9 cellular contexts compared by ENCODE assay signal in the genomic region with DNA sequence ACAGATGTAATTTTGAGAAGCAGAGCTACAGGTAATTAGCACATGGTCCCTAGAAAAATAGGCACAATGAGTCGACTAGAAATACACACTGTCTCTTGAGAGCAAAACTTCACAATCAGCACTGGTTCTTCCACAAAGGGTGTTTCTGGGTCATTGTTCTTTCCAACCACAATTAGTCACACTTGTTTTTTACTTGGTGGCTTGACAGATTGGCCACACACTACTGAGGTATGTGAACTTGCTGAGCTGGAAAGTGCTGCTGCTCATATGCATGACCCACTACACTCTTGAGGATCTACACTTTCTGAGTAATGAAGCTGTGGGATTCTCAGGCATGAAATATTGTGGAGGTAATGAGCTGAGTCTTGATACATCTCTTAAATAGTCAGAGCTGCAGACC.
DNase-seq lines count a peak whose midpoint lies in the region; ATAC-seq and TF ChIP-seq lines count a peak whose summit lies in the region.
"Had no signal": no experiment of that assay in that cellular context is flagged by ENCODE, and none has a peak within 500 bp of the region (broad histone marks: within the 10 kb centered on the region; RNA-seq: fewer than 3 reads in every experiment).

No MANE protein-coding gene starts in this region.

- H3K27me3 ChIP-seq in AG04450 (ENCODE audit: control insufficient read depth, insufficient read depth, low read length) (no peaks in the 10 kb centered on the region), esophagus squamous epithelium (no peaks in the 10 kb centered on the region), Karpas-422 (ENCODE audit: low read length) (no peaks in the 10 kb centered on the region)

- intact Hi-C loops in esophagus squamous epithelium (cut with DNase I): no loop called here

- 0 out of 2 replicates have a peak, but pooled peaks cover 4% of the 10 kb centered on the region for H3K9me2 ChIP-seq in Karpas-422 (replicated peaks; ENCODE audit: insufficient read depth, low read length)

- POLR2A ChIA-PET in AG04450 (lab: Yijun Ruan, JAX): interaction anchor here (0.9 kb wide), 1 partner anchor 29 kb away, joined by 4 read pairs; no protein-coding TSS in a partner anchor

- H3K4me1 ChIP-seq in esophagus squamous epithelium (peaks cover 23 to 64% (median 32%) of the 10 kb centered on the region in 3 donors), Karpas-422 (ENCODE audit: low read length) (no peaks in the 10 kb centered on the region)

- no peak for DNase-seq in AG04450 (ENCODE audit: low read depth, low spot score)
- DNase-seq in LoVo (ENCODE audit: low spot score): peak; percentile 48
- no peak for DNase-seq in esophagus squamous epithelium (lab: John Stamatoyannopoulos, UW)
- no peak for DNase-seq in NCI-H1694 treated with DMSO at 0.1 percent for 48 hours (lab: John Stamatoyannopoulos, UW)
- no peak for DNase-seq in T-helper 9 cell
- DNase-seq in Karpas-422: no peak
- DNase-seq: stimulated activated CD4-positive, alpha-beta T cell treated with anti-CD3 and anti-CD28 coated beads, Interleukin-4, amount 100 ng/mL, for 4 hours had no signal

- WGBS in esophagus squamous epithelium, 2 donors: 9 to 13% methylated on average over 1 of the region's 1 CpG

- CTCF ChIA-PET in AG04450 (lab: Charles Lee): no interaction called here

- no peaks in the 10 kb centered on the region for H4K20me1 ChIP-seq in Karpas-422 (ENCODE audit: insufficient read depth, low read depth, low read length)

- no peak overlapping the region for H3K9ac ChIP-seq in Karpas-422 (ENCODE audit: low read length)

- H3K4me2 ChIP-seq in Karpas-422 (ENCODE audit: low read depth, low read length, poor library complexity, severe bottlenecking): no peak overlapping the region

- no peaks in the 10 kb centered on the region for H3K9me3 ChIP-seq in AG04450 (ENCODE audit: control insufficient read depth, insufficient read depth, low read length)
- H3K9me3 ChIP-seq in esophagus squamous epithelium: no peaks in the 10 kb centered on the region
- H3K9me3 ChIP-seq in Karpas-422 (ENCODE audit: low read length): no peaks in the 10 kb centered on the region

- no peak for TF ChIP-seq POLR2A in esophagus squamous epithelium (IDR thresholded peaks at IDR 0.05)

- ATAC-seq in GM19397 (IDR thresholded peaks at IDR 0.05; ENCODE audit: unreplicated experiment) (peak; percentile 57), HG02678 (IDR thresholded peaks at IDR 0.05; ENCODE audit: unreplicated experiment) (no peak)

- H3K36me3 ChIP-seq in esophagus squamous epithelium (no peaks in the 10 kb centered on the region), Karpas-422 (ENCODE audit: insufficient read depth, low read length) (no peaks in the 10 kb centered on the region)

- H3K4me3 ChIP-seq in AG04450 (ENCODE audit: low read depth, low read length) (no peak overlapping the region), esophagus squamous epithelium (no peak overlapping the region), Karpas-422 (ENCODE audit: low read length) (no peak overlapping the region)

- H3K27ac ChIP-seq in AG04450 (ENCODE audit: low read depth, low read length): peak overlapping the region; percentile 41
- H3K27ac ChIP-seq in esophagus squamous epithelium: peak overlapping the region; percentile 24 to 86 (median 78)
- no peak overlapping the region for H3K27ac ChIP-seq in Karpas-422 (ENCODE audit: low read length)

- H2AFZ ChIP-seq in Karpas-422 (ENCODE audit: low read length): no peak overlapping the region

- H3K79me2 ChIP-seq in Karpas-422 (ENCODE audit: low read length): no peaks in the 10 kb centered on the region

- TF ChIP-seq CTCF in AG04450 (IDR thresholded peaks at IDR 0.05; ENCODE audit: low read depth, low read length) (no peak), esophagus squamous epithelium (IDR thresholded peaks at IDR 0.05) (no peak)
